In the genomic region with DNA sequence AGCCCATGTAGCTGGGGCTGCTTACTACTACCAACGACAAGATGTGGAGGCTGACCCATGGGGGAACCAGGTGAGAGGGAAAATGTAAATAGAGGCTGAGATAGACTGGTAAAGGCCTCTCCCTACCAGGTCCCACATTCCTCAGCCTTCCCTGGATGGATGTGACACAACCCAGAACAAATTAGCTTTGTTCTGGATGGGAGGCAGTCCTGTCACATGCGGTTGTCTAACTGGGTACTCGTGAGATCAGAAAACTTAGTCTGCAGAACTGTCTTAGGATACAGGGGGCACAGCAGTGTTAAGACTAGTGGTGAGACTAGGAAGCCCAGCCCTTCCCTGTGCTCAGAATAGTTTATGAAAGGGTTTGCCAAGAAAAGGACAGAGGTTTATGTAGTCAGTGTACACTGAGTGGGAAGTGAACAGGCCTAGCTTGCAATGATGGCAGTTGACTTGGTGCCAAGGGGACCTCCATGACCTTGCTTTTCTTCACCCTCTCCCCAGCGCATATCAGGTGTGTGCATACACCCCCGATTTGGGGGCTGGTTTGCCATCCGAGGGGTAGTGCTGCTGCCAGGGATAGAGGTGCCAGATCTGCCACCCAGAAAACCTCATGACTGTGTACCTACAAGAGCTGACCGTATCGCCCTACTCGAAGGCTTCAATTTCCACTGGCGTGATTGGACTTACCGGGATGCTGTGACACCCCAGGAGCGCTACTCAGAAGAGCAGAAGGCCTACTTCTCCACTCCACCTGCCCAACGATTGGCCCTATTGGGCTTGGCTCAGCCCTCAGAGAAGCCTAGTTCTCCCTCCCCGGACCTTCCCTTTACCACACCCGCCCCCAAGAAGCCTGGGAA, we compare ENCODE assay signal across 1 cellular context.
A peak's percentile ranks its signal among the peaks of the same experiment; 100 is the strongest.
TF ChIP-seq lines count a peak whose summit lies in the region.

No MANE protein-coding gene starts in this region.

TF ChIP-seq in WTC11, 78 proteins besides CTCF, POLR2A, EP300 and RAD21 (continued from another document):
- TF ChIP-seq ATF3 (CRISPR knock-in tag; conservative IDR thresholded peaks at IDR 0.05): no peak
- TF ChIP-seq HMGXB4 (CRISPR knock-in tag; IDR thresholded peaks at IDR 0.05): peak; percentile 20; the same call in 1 of the 2 replicates
- TF ChIP-seq MYBL2 (CRISPR knock-in tag; IDR thresholded peaks at IDR 0.05): no peak
- peak; percentile 25; the same call in 1 of the 2 replicates for TF ChIP-seq CREM (CRISPR knock-in tag; IDR thresholded peaks at IDR 0.05)
- TF ChIP-seq E2F5 (CRISPR knock-in tag; IDR thresholded peaks at IDR 0.05): no peak
- no peak for TF ChIP-seq OVOL2 (CRISPR knock-in tag; IDR thresholded peaks at IDR 0.05; ENCODE audit: borderline replicate concordance)
- TF ChIP-seq MXD4 (CRISPR knock-in tag; IDR thresholded peaks at IDR 0.05; ENCODE audit: borderline replicate concordance): no peak
- TF ChIP-seq, protein P1, sequence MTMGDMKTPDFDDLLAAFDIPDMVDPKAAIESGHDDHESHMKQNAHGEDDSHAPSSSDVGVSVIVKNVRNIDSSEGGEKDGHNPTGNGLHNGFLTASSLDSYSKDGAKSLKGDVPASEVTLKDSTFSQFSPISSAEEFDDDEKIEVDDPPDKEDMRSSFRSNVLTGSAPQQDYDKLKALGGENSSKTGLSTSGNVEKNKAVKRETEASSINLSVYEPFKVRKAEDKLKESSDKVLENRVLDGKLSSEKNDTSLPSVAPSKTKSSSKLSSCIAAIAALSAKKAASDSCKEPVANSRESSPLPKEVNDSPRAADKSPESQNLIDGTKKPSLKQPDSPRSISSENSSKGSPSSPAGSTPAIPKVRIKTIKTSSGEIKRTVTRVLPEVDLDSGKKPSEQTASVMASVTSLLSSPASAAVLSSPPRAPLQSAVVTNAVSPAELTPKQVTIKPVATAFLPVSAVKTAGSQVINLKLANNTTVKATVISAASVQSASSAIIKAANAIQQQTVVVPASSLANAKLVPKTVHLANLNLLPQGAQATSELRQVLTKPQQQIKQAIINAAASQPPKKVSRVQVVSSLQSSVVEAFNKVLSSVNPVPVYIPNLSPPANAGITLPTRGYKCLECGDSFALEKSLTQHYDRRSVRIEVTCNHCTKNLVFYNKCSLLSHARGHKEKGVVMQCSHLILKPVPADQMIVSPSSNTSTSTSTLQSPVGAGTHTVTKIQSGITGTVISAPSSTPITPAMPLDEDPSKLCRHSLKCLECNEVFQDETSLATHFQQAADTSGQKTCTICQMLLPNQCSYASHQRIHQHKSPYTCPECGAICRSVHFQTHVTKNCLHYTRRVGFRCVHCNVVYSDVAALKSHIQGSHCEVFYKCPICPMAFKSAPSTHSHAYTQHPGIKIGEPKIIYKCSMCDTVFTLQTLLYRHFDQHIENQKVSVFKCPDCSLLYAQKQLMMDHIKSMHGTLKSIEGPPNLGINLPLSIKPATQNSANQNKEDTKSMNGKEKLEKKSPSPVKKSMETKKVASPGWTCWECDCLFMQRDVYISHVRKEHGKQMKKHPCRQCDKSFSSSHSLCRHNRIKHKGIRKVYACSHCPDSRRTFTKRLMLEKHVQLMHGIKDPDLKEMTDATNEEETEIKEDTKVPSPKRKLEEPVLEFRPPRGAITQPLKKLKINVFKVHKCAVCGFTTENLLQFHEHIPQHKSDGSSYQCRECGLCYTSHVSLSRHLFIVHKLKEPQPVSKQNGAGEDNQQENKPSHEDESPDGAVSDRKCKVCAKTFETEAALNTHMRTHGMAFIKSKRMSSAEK (CRISPR knock-in tag; IDR thresholded peaks at IDR 0.05; ENCODE audit: borderline replicate concordance): no peak
- 0 out of 2 replicates have a peak, but pooled peaks have one; percentile 40 for TF ChIP-seq EMX1 (CRISPR knock-in tag; IDR thresholded peaks at IDR 0.05)
- TF ChIP-seq TEAD4 (CRISPR knock-in tag; IDR thresholded peaks at IDR 0.05): no peak
- TF ChIP-seq PRRX2 (CRISPR knock-in tag; IDR thresholded peaks at IDR 0.05): no peak
- no peak for TF ChIP-seq ATF2 (CRISPR knock-in tag; IDR thresholded peaks at IDR 0.05; ENCODE audit: borderline replicate concordance, low read depth)
- TF ChIP-seq CREB1 (CRISPR knock-in tag; IDR thresholded peaks at IDR 0.05): no peak
- no peak for TF ChIP-seq RELA (CRISPR knock-in tag; IDR thresholded peaks at IDR 0.05; ENCODE audit: borderline replicate concordance)
- no peak for TF ChIP-seq E2F1 (CRISPR knock-in tag; IDR thresholded peaks at IDR 0.05)
- no peak for TF ChIP-seq ZNF263 (CRISPR knock-in tag; IDR thresholded peaks at IDR 0.05; ENCODE audit: low read depth)
